In the genomic region with DNA sequence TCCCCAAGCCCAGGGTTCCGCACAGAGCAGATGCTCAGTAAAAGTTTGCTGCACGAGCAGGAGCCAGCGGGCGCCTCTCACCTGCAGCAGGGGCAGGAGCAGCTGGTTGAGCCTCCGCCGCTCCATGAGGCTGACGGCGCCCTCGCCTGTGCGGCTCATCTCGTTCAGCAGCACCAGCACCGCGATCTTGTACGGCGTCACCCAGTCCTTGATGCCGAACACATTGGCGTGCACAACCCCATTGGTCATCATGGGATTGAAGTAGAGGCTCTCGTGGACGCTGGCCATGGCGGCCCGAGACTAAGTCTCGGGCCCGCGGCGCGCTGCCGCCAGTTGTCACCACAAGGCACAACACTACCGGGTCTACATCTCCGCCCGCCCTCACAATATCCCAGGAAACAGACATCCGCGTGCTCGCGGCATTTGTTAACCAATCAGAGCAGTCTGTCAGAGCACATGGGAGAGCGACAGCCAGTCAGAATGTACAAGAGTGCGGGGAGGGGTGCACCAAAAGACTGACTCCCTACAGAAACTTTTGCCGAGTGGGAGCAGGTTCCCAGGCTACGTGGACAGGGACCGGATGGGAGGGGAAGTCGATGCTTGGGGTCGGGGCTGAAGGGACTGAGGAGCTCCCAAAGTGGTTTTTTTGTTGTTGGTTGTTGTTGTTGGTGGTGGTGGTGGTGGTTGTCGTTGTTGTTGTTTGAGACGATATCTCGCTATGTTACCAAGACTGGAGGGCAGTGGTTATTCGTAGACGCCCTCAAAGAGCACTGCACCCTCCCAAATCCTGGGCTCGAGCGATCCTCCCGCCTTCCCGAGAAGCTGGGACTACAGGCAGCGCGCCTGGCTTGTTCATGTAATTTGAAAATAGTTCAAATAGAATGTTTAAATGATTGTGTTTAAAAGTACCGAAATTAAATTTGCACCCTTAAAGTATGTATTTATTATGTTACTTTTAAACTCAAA, we compare ENCODE assay signal across 1 cellular context.
TF ChIP-seq lines count a peak whose summit lies in the region.

A gene with protein sequence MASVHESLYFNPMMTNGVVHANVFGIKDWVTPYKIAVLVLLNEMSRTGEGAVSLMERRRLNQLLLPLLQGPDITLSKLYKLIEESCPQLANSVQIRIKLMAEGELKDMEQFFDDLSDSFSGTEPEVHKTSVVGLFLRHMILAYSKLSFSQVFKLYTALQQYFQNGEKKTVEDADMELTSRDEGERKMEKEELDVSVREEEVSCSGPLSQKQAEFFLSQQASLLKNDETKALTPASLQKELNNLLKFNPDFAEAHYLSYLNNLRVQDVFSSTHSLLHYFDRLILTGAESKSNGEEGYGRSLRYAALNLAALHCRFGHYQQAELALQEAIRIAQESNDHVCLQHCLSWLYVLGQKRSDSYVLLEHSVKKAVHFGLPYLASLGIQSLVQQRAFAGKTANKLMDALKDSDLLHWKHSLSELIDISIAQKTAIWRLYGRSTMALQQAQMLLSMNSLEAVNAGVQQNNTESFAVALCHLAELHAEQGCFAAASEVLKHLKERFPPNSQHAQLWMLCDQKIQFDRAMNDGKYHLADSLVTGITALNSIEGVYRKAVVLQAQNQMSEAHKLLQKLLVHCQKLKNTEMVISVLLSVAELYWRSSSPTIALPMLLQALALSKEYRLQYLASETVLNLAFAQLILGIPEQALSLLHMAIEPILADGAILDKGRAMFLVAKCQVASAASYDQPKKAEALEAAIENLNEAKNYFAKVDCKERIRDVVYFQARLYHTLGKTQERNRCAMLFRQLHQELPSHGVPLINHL (minus strand): TSS at position 359 of the 966 bp plus-strand sequence. CDS start 71 bp downstream, at position 288.

TF ChIP-seq in HepG2, 621 proteins besides CTCF, POLR2A, EP300 and RAD21 (continued from another document and continues in another):
- TF ChIP-seq, protein P1, sequence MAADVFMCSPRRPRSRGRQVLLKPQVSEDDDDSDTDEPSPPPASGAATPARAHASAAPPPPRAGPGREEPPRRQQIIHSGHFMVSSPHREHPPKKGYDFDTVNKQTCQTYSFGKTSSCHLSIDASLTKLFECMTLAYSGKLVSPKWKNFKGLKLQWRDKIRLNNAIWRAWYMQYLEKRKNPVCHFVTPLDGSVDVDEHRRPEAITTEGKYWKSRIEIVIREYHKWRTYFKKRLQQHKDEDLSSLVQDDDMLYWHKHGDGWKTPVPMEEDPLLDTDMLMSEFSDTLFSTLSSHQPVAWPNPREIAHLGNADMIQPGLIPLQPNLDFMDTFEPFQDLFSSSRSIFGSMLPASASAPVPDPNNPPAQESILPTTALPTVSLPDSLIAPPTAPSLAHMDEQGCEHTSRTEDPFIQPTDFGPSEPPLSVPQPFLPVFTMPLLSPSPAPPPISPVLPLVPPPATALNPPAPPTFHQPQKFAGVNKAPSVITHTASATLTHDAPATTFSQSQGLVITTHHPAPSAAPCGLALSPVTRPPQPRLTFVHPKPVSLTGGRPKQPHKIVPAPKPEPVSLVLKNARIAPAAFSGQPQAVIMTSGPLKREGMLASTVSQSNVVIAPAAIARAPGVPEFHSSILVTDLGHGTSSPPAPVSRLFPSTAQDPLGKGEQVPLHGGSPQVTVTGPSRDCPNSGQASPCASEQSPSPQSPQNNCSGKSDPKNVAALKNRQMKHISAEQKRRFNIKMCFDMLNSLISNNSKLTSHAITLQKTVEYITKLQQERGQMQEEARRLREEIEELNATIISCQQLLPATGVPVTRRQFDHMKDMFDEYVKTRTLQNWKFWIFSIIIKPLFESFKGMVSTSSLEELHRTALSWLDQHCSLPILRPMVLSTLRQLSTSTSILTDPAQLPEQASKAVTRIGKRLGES (CRISPR knock-in tag; IDR thresholded peaks at IDR 0.05; ENCODE audit: borderline replicate concordance): no peak
- TF ChIP-seq ZBTB42 (CRISPR knock-in tag; IDR thresholded peaks at IDR 0.05): no peak
- TF ChIP-seq, protein P2, sequence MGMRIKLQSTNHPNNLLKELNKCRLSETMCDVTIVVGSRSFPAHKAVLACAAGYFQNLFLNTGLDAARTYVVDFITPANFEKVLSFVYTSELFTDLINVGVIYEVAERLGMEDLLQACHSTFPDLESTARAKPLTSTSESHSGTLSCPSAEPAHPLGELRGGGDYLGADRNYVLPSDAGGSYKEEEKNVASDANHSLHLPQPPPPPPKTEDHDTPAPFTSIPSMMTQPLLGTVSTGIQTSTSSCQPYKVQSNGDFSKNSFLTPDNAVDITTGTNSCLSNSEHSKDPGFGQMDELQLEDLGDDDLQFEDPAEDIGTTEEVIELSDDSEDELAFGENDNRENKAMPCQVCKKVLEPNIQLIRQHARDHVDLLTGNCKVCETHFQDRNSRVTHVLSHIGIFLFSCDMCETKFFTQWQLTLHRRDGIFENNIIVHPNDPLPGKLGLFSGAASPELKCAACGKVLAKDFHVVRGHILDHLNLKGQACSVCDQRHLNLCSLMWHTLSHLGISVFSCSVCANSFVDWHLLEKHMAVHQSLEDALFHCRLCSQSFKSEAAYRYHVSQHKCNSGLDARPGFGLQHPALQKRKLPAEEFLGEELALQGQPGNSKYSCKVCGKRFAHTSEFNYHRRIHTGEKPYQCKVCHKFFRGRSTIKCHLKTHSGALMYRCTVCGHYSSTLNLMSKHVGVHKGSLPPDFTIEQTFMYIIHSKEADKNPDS (CRISPR knock-in tag; IDR thresholded peaks at IDR 0.05): no peak
- peak; percentile 21; the same call in 1 of the 2 replicates for TF ChIP-seq HOXA5 (CRISPR knock-in tag; IDR thresholded peaks at IDR 0.05)
- TF ChIP-seq U2AF2 (IDR thresholded peaks at IDR 0.05; ENCODE audit: low read depth, low read length): no peak
- TF ChIP-seq, protein P3, sequence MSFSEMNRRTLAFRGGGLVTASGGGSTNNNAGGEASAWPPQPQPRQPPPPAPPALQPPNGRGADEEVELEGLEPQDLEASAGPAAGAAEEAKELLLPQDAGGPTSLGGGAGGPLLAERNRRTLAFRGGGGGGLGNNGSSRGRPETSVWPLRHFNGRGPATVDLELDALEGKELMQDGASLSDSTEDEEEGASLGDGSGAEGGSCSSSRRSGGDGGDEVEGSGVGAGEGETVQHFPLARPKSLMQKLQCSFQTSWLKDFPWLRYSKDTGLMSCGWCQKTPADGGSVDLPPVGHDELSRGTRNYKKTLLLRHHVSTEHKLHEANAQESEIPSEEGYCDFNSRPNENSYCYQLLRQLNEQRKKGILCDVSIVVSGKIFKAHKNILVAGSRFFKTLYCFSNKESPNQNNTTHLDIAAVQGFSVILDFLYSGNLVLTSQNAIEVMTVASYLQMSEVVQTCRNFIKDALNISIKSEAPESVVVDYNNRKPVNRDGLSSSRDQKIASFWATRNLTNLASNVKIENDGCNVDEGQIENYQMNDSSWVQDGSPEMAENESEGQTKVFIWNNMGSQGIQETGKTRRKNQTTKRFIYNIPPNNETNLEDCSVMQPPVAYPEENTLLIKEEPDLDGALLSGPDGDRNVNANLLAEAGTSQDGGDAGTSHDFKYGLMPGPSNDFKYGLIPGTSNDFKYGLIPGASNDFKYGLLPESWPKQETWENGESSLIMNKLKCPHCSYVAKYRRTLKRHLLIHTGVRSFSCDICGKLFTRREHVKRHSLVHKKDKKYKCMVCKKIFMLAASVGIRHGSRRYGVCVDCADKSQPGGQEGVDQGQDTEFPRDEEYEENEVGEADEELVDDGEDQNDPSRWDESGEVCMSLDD (CRISPR knock-in tag; IDR thresholded peaks at IDR 0.05; ENCODE audit: borderline replicate concordance): no peak
- TF ChIP-seq, protein P4, sequence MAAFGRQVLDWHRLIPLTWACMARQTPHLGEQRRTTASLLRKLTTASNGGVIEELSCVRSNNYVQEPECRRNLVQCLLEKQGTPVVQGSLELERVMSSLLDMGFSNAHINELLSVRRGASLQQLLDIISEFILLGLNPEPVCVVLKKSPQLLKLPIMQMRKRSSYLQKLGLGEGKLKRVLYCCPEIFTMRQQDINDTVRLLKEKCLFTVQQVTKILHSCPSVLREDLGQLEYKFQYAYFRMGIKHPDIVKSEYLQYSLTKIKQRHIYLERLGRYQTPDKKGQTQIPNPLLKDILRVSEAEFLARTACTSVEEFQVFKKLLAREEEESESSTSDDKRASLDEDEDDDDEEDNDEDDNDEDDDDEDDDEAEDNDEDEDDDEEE (CRISPR knock-in tag; IDR thresholded peaks at IDR 0.05): peak; percentile 58; the same call in 1 of the 2 replicates
- TF ChIP-seq ZFP1 (CRISPR knock-in tag; IDR thresholded peaks at IDR 0.05): peak; percentile 83; the same call in 1 of the 2 replicates
- TF ChIP-seq CCAR2 (optimal IDR thresholded peaks at IDR 0.05; ENCODE audit: low read depth, low read length): peak; percentile 49
- TF ChIP-seq, protein P5, sequence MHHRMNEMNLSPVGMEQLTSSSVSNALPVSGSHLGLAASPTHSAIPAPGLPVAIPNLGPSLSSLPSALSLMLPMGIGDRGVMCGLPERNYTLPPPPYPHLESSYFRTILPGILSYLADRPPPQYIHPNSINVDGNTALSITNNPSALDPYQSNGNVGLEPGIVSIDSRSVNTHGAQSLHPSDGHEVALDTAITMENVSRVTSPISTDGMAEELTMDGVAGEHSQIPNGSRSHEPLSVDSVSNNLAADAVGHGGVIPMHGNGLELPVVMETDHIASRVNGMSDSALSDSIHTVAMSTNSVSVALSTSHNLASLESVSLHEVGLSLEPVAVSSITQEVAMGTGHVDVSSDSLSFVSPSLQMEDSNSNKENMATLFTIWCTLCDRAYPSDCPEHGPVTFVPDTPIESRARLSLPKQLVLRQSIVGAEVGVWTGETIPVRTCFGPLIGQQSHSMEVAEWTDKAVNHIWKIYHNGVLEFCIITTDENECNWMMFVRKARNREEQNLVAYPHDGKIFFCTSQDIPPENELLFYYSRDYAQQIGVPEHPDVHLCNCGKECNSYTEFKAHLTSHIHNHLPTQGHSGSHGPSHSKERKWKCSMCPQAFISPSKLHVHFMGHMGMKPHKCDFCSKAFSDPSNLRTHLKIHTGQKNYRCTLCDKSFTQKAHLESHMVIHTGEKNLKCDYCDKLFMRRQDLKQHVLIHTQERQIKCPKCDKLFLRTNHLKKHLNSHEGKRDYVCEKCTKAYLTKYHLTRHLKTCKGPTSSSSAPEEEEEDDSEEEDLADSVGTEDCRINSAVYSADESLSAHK (CRISPR knock-in tag; IDR thresholded peaks at IDR 0.05; ENCODE audit: borderline replicate concordance): no peak
- TF ChIP-seq ZNF780A (CRISPR knock-in tag; IDR thresholded peaks at IDR 0.05): 0 out of 2 replicates have a peak, but pooled peaks have one; percentile 38
- no peak for TF ChIP-seq ZKSCAN5 (CRISPR knock-in tag; IDR thresholded peaks at IDR 0.05)
- no peak for TF ChIP-seq IKZF4 (CRISPR knock-in tag; IDR thresholded peaks at IDR 0.05; ENCODE audit: borderline replicate concordance, low read depth, not compliant biosample characterization)
- TF ChIP-seq SMARCE1 (IDR thresholded peaks at IDR 0.05; ENCODE audit: borderline replicate concordance): no peak
- TF ChIP-seq, protein P6, sequence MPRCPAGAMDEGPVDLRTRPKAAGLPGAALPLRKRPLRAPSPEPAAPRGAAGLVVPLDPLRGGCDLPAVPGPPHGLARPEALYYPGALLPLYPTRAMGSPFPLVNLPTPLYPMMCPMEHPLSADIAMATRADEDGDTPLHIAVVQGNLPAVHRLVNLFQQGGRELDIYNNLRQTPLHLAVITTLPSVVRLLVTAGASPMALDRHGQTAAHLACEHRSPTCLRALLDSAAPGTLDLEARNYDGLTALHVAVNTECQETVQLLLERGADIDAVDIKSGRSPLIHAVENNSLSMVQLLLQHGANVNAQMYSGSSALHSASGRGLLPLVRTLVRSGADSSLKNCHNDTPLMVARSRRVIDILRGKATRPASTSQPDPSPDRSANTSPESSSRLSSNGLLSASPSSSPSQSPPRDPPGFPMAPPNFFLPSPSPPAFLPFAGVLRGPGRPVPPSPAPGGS (CRISPR knock-in tag; IDR thresholded peaks at IDR 0.05): peak; percentile 82
- no peak; the same call in 1 of the 2 replicates for TF ChIP-seq MEIS1 (CRISPR knock-in tag; IDR thresholded peaks at IDR 0.05; ENCODE audit: borderline replicate concordance)
- TF ChIP-seq, protein P7, sequence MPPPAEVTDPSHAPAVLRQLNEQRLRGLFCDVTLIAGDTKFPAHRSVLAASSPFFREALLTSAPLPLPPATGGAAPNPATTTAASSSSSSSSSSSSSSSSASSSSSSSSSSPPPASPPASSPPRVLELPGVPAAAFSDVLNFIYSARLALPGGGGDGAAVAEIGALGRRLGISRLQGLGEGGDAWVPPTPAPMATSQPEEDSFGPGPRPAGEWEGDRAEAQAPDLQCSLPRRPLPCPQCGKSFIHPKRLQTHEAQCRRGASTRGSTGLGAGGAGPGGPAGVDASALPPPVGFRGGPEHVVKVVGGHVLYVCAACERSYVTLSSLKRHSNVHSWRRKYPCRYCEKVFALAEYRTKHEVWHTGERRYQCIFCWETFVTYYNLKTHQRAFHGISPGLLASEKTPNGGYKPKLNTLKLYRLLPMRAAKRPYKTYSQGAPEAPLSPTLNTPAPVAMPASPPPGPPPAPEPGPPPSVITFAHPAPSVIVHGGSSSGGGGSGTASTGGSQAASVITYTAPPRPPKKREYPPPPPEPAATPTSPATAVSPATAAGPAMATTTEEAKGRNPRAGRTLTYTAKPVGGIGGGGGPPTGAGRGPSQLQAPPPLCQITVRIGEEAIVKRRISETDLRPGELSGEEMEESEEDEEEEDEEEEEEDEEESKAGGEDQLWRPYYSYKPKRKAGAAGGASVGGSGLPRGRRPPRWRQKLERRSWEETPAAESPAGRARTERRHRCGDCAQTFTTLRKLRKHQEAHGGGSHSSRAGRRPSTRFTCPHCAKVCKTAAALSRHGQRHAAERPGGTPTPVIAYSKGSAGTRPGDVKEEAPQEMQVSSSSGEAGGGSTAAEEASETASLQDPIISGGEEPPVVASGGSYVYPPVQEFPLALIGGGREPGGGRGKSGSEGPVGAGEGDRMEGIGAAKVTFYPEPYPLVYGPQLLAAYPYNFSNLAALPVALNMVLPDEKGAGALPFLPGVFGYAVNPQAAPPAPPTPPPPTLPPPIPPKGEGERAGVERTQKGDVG (CRISPR knock-in tag; IDR thresholded peaks at IDR 0.05; ENCODE audit: borderline replicate concordance): peak; percentile 55; the same call in 1 of the 2 replicates
- TF ChIP-seq, protein P8, sequence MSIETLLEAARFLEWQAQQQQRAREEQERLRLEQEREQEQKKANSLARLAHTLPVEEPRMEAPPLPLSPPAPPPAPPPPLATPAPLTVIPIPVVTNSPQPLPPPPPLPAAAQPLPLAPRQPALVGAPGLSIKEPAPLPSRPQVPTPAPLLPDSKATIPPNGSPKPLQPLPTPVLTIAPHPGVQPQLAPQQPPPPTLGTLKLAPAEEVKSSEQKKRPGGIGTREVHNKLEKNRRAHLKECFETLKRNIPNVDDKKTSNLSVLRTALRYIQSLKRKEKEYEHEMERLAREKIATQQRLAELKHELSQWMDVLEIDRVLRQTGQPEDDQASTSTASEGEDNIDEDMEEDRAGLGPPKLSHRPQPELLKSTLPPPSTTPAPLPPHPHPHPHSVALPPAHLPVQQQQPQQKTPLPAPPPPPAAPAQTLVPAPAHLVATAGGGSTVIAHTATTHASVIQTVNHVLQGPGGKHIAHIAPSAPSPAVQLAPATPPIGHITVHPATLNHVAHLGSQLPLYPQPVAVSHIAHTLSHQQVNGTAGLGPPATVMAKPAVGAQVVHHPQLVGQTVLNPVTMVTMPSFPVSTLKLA (IDR thresholded peaks at IDR 0.05): peak; percentile 75
- peak; percentile 94 for TF ChIP-seq KDM2A (CRISPR knock-in tag; IDR thresholded peaks at IDR 0.05; ENCODE audit: borderline replicate concordance, low read depth)
- peak; percentile 82; the same call in 1 of the 3 replicates for TF ChIP-seq MXI1 (IDR thresholded peaks at IDR 0.05; ENCODE audit: borderline replicate concordance, low read depth, low read length)
- TF ChIP-seq, protein P9, sequence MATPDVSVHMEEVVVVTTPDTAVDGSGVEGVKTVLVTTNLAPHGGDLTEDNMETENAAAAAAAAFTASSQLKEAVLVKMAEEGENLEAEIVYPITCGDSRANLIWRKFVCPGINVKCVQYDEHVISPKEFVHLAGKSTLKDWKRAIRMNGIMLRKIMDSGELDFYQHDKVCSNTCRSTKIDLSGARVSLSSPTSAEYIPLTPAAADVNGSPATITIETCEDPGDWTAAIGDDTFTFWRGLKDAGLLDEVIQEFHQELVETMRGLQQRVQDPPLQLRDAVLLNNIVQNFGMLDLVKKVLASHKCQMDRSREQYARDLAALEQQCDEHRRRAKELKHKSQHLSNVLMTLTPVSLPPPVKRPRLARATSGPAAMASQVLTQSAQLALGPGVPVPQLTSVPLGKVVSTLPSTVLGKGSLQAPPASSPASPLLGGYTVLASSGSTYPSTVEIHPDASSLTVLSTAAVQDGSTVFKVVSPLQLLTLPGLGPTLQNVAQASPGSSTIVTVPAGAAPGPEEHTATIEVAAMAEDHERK (CRISPR knock-in tag; IDR thresholded peaks at IDR 0.05; ENCODE audit: low read depth): no peak
- peak; percentile 78; the same call in 1 of the 2 replicates for TF ChIP-seq SP5 (CRISPR knock-in tag; IDR thresholded peaks at IDR 0.05; ENCODE audit: borderline replicate concordance, low read depth)
